In genomic region chr3:43317461-43318316, GRCh38 we compare ENCODE assay signal across 11 cellular contexts. TPM values are rescaled to one million over a fixed set of nuclear protein-coding genes. Genes with fewer than 3 reads are reported as not detected.
DNase-seq lines count a peak whose midpoint lies in the region; ATAC-seq, FAIRE-seq and TF ChIP-seq lines count a peak whose summit lies in the region.
"Had no signal": no experiment of that assay in that cellular context is flagged by ENCODE, and none has a peak within 500 bp of the region (broad histone marks: within the 10 kb centered on the region; RNA-seq: fewer than 3 reads in every experiment).

No MANE protein-coding gene starts in this region.

- H2BK20ac ChIP-seq in H1 (ENCODE audit: low read length), result no peak overlapping the region

- no peaks in the 10 kb centered on the region for H3K27me3 Mint-ChIP-seq in activated CD4-positive, alpha-beta T cell treated with anti-CD3 and anti-CD28 coated beads for 36 hours

- intact Hi-C loops in activated CD4-positive, alpha-beta T cell treated with anti-CD3 and anti-CD28 coated beads for 36 hours (cut with DNase I, micrococcal nuclease), result no loop called here

- H4K8ac ChIP-seq in H1 (ENCODE audit: extremely low read depth, insufficient read depth, low read length) (no peak overlapping the region), mesenchymal stem cell (ENCODE audit: low read length) (peak overlapping the region; percentile 91)

- no peak overlapping the region for H3K18ac ChIP-seq in H1 (ENCODE audit: extremely low read depth, low read length)
- peak overlapping the region; percentile 85 to 91 for H3K18ac ChIP-seq in mesenchymal stem cell (ENCODE audit: low read depth in 1 of 2, low read length in 2 of 2)

- peak overlapping the region; percentile 37; the same call in 1 of the 2 replicates for H2BK5ac ChIP-seq in H1 (ENCODE audit: low read depth, low read length)
- H2BK5ac ChIP-seq in mesenchymal stem cell (ENCODE audit: low read depth, low read length, poor library complexity, severe bottlenecking), result no peak overlapping the region

- H3K14ac ChIP-seq in H1 (ENCODE audit: insufficient read length) (no peak overlapping the region), mesenchymal stem cell (ENCODE audit: low read length in 2 of 2) (peak overlapping the region in 1 of 2 experiments; percentile 84)

- H3K4ac ChIP-seq in H1 (replicated peaks; ENCODE audit: insufficient read length, low read depth, low read length) (no peak overlapping the region), mesenchymal stem cell (ENCODE audit: low read depth in 1 of 2, low read length in 2 of 2) (peak overlapping the region; percentile 73 to 75)

- peaks cover under 1% of the 10 kb centered on the region for H3K9me3 Mint-ChIP-seq in activated CD4-positive, alpha-beta T cell treated with anti-CD3 and anti-CD28 coated beads for 36 hours (ENCODE audit: low read depth)

- no peak for TF ChIP-seq POLR2A in H1 (IDR thresholded peaks at IDR 0.05; ENCODE audit: control extremely low read depth in 1 of 2, low read depth in 2 of 2, low read length in 2 of 2)

- no peak overlapping the region for H3K4me2 ChIP-seq in H1 (ENCODE audit: insufficient read depth in 1 of 2, low read depth in 2 of 2, low read length in 2 of 2)
- no peak overlapping the region for H3K4me2 ChIP-seq in mesenchymal stem cell (ENCODE audit: low read length, poor library complexity, severe bottlenecking)

- no peaks in the 10 kb centered on the region for H3K36me3 ChIP-seq in H1 (ENCODE audit: control insufficient read depth in 2 of 4, insufficient read depth in 4 of 4, low read length in 3 of 4)
- peaks cover 0 to 5% of the 10 kb centered on the region in 2 experiments for H3K36me3 ChIP-seq in mesenchymal stem cell (ENCODE audit: control insufficient read depth in 1 of 2, insufficient read depth in 2 of 2, low read depth in 1 of 2, low read length in 2 of 2)
- H3K36me3 ChIP-seq in thoracic aorta, result no peaks in the 10 kb centered on the region
- H3K36me3 ChIP-seq in H7 (replicated peaks; ENCODE audit: control insufficient read depth, insufficient read depth, low read length), result no peaks in the 10 kb centered on the region

- H3K36me3 Mint-ChIP-seq in activated CD4-positive, alpha-beta T cell treated with anti-CD3 and anti-CD28 coated beads for 36 hours (ENCODE audit: low read depth), result peaks cover 18% of the 10 kb centered on the region

- CTCF ChIA-PET in activated CD4-positive, alpha-beta T cell treated with anti-CD3 and anti-CD28 coated beads for 36 hours (lab: Charles Lee), result interaction anchor here (1.6 kb wide), 1 partner anchor 17 kb away, joined by 5 read pairs; no protein-coding TSS in a partner anchor
- CTCF ChIA-PET in H1 (lab: Charles Lee; ENCODE audit: partially characterized antibody), result interaction anchor here (1.0 kb wide), 1 partner anchor 28 kb away, joined by 3 read pairs; no protein-coding TSS in a partner anchor

- peak overlapping the region; percentile 24; the same call in 1 of the 2 replicates for H2AK5ac ChIP-seq in H1 (ENCODE audit: low read depth, low read length)
- H2AK5ac ChIP-seq in mesenchymal stem cell (ENCODE audit: low read length, severe bottlenecking), result peak overlapping the region; percentile 45

- H3K27me3 ChIP-seq in H1 (replicated peaks in 1 of 4; ENCODE audit: control insufficient read depth in 3 of 4, extremely low read depth in 1 of 4, insufficient read depth in 3 of 4, low read length in 3 of 4) (no peaks in the 10 kb centered on the region), mesenchymal stem cell (ENCODE audit: control insufficient read depth in 1 of 2, insufficient read depth in 1 of 2, low read length in 2 of 2) (no peaks in the 10 kb centered on the region), thoracic aorta (replicated peaks; ENCODE audit: insufficient read depth) (no peaks in the 10 kb centered on the region), H7 (ENCODE audit: control insufficient read depth, insufficient read depth, low read length) (no peaks in the 10 kb centered on the region)

- POLR2A ChIA-PET in activated CD4-positive, alpha-beta T cell treated with anti-CD3 and anti-CD28 coated beads for 36 hours (lab: Charles Lee), result interaction anchor here (0.6 kb wide), 1 partner anchor 242 kb away, joined by 6 read pairs; no protein-coding TSS in a partner anchor
- POLR2A ChIA-PET in H1 (lab: Charles Lee; ENCODE audit: partially characterized antibody), result interaction anchor here (0.7 kb wide), 1 partner anchor 1719 kb away, joined by 4 read pairs; no protein-coding TSS in a partner anchor

- no peak overlapping the region for H2AFZ ChIP-seq in H1 (ENCODE audit: low read length)
- H2AFZ ChIP-seq in mesenchymal stem cell (ENCODE audit: low read depth, low read length), result no peak overlapping the region

- H3K79me2 ChIP-seq in H1 (ENCODE audit: control insufficient read depth in 1 of 2, insufficient read depth in 2 of 2, low read length in 2 of 2), result peaks cover 3 to 4% of the 10 kb centered on the region in 2 experiments; a peak in 2 of 4 replicates

- no peak for TF ChIP-seq EP300 in H1 (IDR thresholded peaks at IDR 0.05; ENCODE audit: borderline replicate concordance in 1 of 2, low read depth in 2 of 2, low read length in 2 of 2)

- H4K20me1 ChIP-seq in H1 (replicated peaks in 1 of 2; ENCODE audit: control insufficient read depth in 1 of 2, insufficient read depth in 2 of 2, low read length in 2 of 2), result no peaks in the 10 kb centered on the region

- H2BK15ac ChIP-seq in H1 (ENCODE audit: low read length) (no peak overlapping the region), mesenchymal stem cell (ENCODE audit: low read depth, poor library complexity, severe bottlenecking) (peak overlapping the region; percentile 96)

- H3K27ac Mint-ChIP-seq in activated CD4-positive, alpha-beta T cell treated with anti-CD3 and anti-CD28 coated beads for 36 hours, result peak overlapping the region; percentile 71

- H2BK12ac ChIP-seq in H1 (ENCODE audit: low read depth, low read length) (peak overlapping the region; percentile 70; the same call in 1 of the 2 replicates), mesenchymal stem cell (ENCODE audit: low read length in 2 of 2) (peak overlapping the region; percentile 63 to 88)

- DNase-seq in activated CD4-positive, alpha-beta T cell treated with anti-CD3 and anti-CD28 coated beads for 36 hours, result no peak
- DNase-seq in activated CD4-positive, alpha-beta T cell treated with anti-CD3 and anti-CD28 coated beads for 1 hour, result no peak
- no peak for DNase-seq in H1 (ENCODE audit: low read depth in 1 of 2, low spot score in 2 of 2)
- peak; percentile 82 for DNase-seq in mesenchymal stem cell
- no peak for DNase-seq in thoracic aorta (ENCODE audit: low spot score)
- DNase-seq in H7, result no peak
- DNase-seq: foreskin fibroblast, NCI-H1417 treated with DMSO at 0.1 percent for 48 hours had no signal

- no peak for FAIRE-seq in H1 (lab: Jason Lieb, UNC)
- FAIRE-seq: A204.1 had no signal

- H3K9me3 ChIP-seq in H1 (ENCODE audit: insufficient read depth in 2 of 2, low read depth in 1 of 2, low read length in 1 of 2) (no peaks in the 10 kb centered on the region), mesenchymal stem cell (ENCODE audit: control insufficient read depth, low read length) (no peaks in the 10 kb centered on the region), thoracic aorta (no peaks in the 10 kb centered on the region)

- no peak for ATAC-seq in activated CD4-positive, alpha-beta T cell treated with anti-CD3 and anti-CD28 coated beads for 36 hours
- ATAC-seq in thoracic aorta (ENCODE audit: insufficient number of reproducible peaks, low FRiP score, low read depth) (peak; percentile 21), HG03469 (IDR thresholded peaks at IDR 0.05; ENCODE audit: unreplicated experiment) (no peak), GM18907 (IDR thresholded peaks at IDR 0.05; ENCODE audit: unreplicated experiment) (no peak)

- H3K9ac ChIP-seq in H1 (replicated peaks in 1 of 4; ENCODE audit: extremely low read depth in 1 of 4, low read depth in 3 of 4, low read length in 3 of 4) (no peak overlapping the region), mesenchymal stem cell (ENCODE audit: low read length) (no peak overlapping the region)

- peaks cover 69% of the 10 kb centered on the region for H3K4me1 Mint-ChIP-seq in activated CD4-positive, alpha-beta T cell treated with anti-CD3 and anti-CD28 coated beads for 36 hours

- H3K27ac ChIP-seq in H1 (ENCODE audit: low read depth, low read length) (no peak overlapping the region; the same call in 1 of the 2 replicates), mesenchymal stem cell (ENCODE audit: low read length, poor library complexity, severe bottlenecking) (peak overlapping the region; percentile 33), thoracic aorta (peak overlapping the region in 1 of 2 donors; percentile 19)

- H3K4me3 ChIP-seq in H1 (ENCODE audit: extremely low read depth in 1 of 4, insufficient read depth in 2 of 4, low read depth in 3 of 4, low read length in 4 of 4) (no peak overlapping the region), mesenchymal stem cell (ENCODE audit: insufficient read depth in 1 of 2, low read depth in 1 of 2, low read length in 2 of 2) (no peak overlapping the region), thoracic aorta (no peak overlapping the region), H7 (ENCODE audit: insufficient read depth, low read depth, low read length) (no peak overlapping the region)

- H3K23ac ChIP-seq in H1 (ENCODE audit: insufficient read length) (no peak overlapping the region), mesenchymal stem cell (ENCODE audit: low read length in 2 of 2) (no peak overlapping the region)

- H3K4me1 ChIP-seq in H1 (replicated peaks in 1 of 4; ENCODE audit: control insufficient read depth in 3 of 4, insufficient read depth in 4 of 4, low read length in 3 of 4), result peaks cover 0 to 6% (median 1%) of the 10 kb centered on the region in 4 experiments; a peak in 3 of 7 replicates
- H3K4me1 ChIP-seq in mesenchymal stem cell (ENCODE audit: control insufficient read depth, insufficient read depth, low read depth, low read length), result peaks cover 4% of the 10 kb centered on the region
- H3K4me1 ChIP-seq in thoracic aorta (ENCODE audit: control insufficient read depth in 1 of 2, low read depth in 2 of 2), result peaks cover 5% of the 10 kb centered on the region in 2 donors

- TF ChIP-seq CTCF in H1 (IDR thresholded peaks at IDR 0.05; ENCODE audit: control extremely low read depth in 1 of 3, insufficient read depth in 1 of 3, low read depth in 1 of 3, low read length in 3 of 3) (no peak), thoracic aorta (IDR thresholded peaks at IDR 0.05) (no peak)

- H4K91ac ChIP-seq in H1 (replicated peaks; ENCODE audit: insufficient read length, low read length), result no peak overlapping the region
- H4K91ac ChIP-seq in mesenchymal stem cell (ENCODE audit: low read length), result peak overlapping the region; percentile 95

- no peak overlapping the region for H3K56ac ChIP-seq in H1 (replicated peaks; ENCODE audit: insufficient read length, low read depth, low read length)

- H2BK120ac ChIP-seq in H1 (replicated peaks; ENCODE audit: low read depth, low read length), result no peak overlapping the region
- H2BK120ac ChIP-seq in mesenchymal stem cell (ENCODE audit: low read depth, low read length), result peak overlapping the region; percentile 90

- H3K4me3 Mint-ChIP-seq in activated CD4-positive, alpha-beta T cell treated with anti-CD3 and anti-CD28 coated beads for 36 hours, result no peak overlapping the region

- WGBS in H1 (ENCODE audit: extremely low coverage in 1 of 2, insufficient coverage in 1 of 2, insufficient read length in 1 of 2, insufficient replicate concordance in 2 of 2, low coverage in 1 of 2, low lambda C conversion rate in 2 of 2, missing lambda C conversion rate in 1 of 2), 2 experiments, result 88% methylated on average over 8 of the region's 8 CpGs; no CpG with 5 or more reads in 1 of the 2 experiments
- 51% methylated on average over 7 of the region's 8 CpGs for WGBS in mesenchymal stem cell

- no peak overlapping the region for H4K5ac ChIP-seq in H1 (ENCODE audit: insufficient read length, low read depth, low read length)

- TF ChIP-seq RAD21 in H1 (IDR thresholded peaks at IDR 0.05 in 1 of 2, conservative IDR thresholded peaks at IDR 0.05 in 1 of 2; ENCODE audit: low read depth in 2 of 2, low read length in 2 of 2), result no peak

- H3K79me1 ChIP-seq in H1 (ENCODE audit: low read depth, low read length), result peaks cover 3% of the 10 kb centered on the region
- H3K79me1 ChIP-seq in mesenchymal stem cell (replicated peaks; ENCODE audit: low read length, poor library complexity, severe bottlenecking), result peaks cover 23% of the 10 kb centered on the region

- H3K23me2 ChIP-seq in H1 (ENCODE audit: low read depth, low read length), result no peaks in the 10 kb centered on the region

RNA-seq across cellular contexts. Expression of gene SNRK, which starts 31.3 kb away (rescaled TPM):
- 10 to 100 TPM; 19.5 to 22.9 TPM for total RNA-seq in activated CD4-positive, alpha-beta T cell treated with anti-CD3 and anti-CD28 coated beads for 36 hours
- 11.7 and 11.9 TPM in 2 replicates for total RNA-seq in H1 (2021; fragmentation: NEBNext Ultra II Directional; extraction: Animal tissue kit (Norgen Biotek cat#: 25700))
- 3.6 and 4.4 TPM in 2 replicates for polyA plus RNA-seq in H1 (2011; rRNA removed)
- 5.2 TPM for polyA plus RNA-seq in H1 (2011; cell fraction: cytosol; rRNA removed)
- polyA plus RNA-seq in H1 (2011; cell fraction: nucleus; rRNA removed), result 8.7 TPM
- 5.7 to 7.5 TPM (median 6.6 TPM) in 4 replicates for polyA plus RNA-seq in H1 (2012, experiment 1 of 2)
- 0.92 TPM for polyA plus RNA-seq in H1 (2012, experiment 2 of 2)
- polyA plus RNA-seq in H1 (2013, experiment 1 of 2), result 4.6 TPM
- polyA plus RNA-seq in H1 (2013, experiment 2 of 2), result 4.4 TPM
- polyA minus RNA-seq in H1 (2011; rRNA and poly(A)+ RNA removed), result 17.6 and 24.1 TPM in 2 replicates
- polyA minus RNA-seq in H1 (2011; cell fraction: cytosol; rRNA and poly(A)+ RNA removed), result 11.5 TPM
- 29.3 TPM for polyA minus RNA-seq in H1 (2011; cell fraction: nucleus; rRNA and poly(A)+ RNA removed)
- 13.9 TPM for polyA plus RNA-seq in mesenchymal stem cell (2013, experiment 1 of 2)
- polyA plus RNA-seq in mesenchymal stem cell (2013, experiment 2 of 2), result 13.7 TPM
- total RNA-seq in thoracic aorta, result 10 to 100 TPM; 26.5 to 82.6 TPM
- 9.7 and 15.9 TPM in 2 replicates for total RNA-seq in H7 (2014; rRNA removed; shearing (Covaris generic))
